ENCODE assay signal across 15 cellular contexts in genomic region chr14:101973356-101973755, GRCh38. TPM values are rescaled to one million over a fixed set of nuclear protein-coding genes. Genes with fewer than 3 reads are reported as not detected.
DNase-seq lines count a peak whose midpoint lies in the region; ATAC-seq, FAIRE-seq and TF ChIP-seq lines count a peak whose summit lies in the region.
"Had no signal": no experiment of that assay in that cellular context is flagged by ENCODE, and none has a peak within 500 bp of the region (broad histone marks: within the 10 kb centered on the region; RNA-seq: fewer than 3 reads in every experiment).

No MANE protein-coding gene starts in this region.

- H3K9me2 ChIP-seq in SK-N-SH = no peaks in the 10 kb centered on the region

- TF ChIP-seq RAD21 in SK-N-SH (IDR thresholded peaks at IDR 0.05; ENCODE audit: low read length) = no peak

- 85% methylated on average over 7 of the region's 7 CpGs for WGBS in SK-N-SH (ENCODE audit: low lambda C conversion rate)
- 91 to 95% (median 95%) methylated on average over 7 of the region's 7 CpGs for WGBS in adipose tissue, 3 donors
- 92 to 95% methylated on average over 7 of the region's 7 CpGs for WGBS in tibial nerve, 2 donors

- H3K79me2 ChIP-seq in SK-N-SH (ENCODE audit: insufficient read depth) = peaks cover 96% of the 10 kb centered on the region
- H3K79me2 ChIP-seq in keratinocyte (ENCODE audit: control insufficient read depth, insufficient read depth, low read length) = peaks cover 88% of the 10 kb centered on the region

- H3K27me3 ChIP-seq in SK-N-SH (ENCODE audit: insufficient read depth) = no peaks in the 10 kb centered on the region
- H3K27me3 ChIP-seq in keratinocyte (ENCODE audit: control insufficient read depth, extremely low read depth, insufficient read depth, low read length) = no peaks in the 10 kb centered on the region
- H3K27me3 ChIP-seq in tibial nerve = no peaks in the 10 kb centered on the region

- CTCF ChIA-PET in SK-N-SH (lab: Yijun Ruan, JAX) = interaction anchor here (0.9 to 1.3 kb wide), 3 partner anchors 12 to 340 kb away, joined by 3 to 4 read pairs (median 3); no protein-coding TSS in a partner anchor

- ATAC-seq in SK-N-SH treated with all-trans-retinoic acid at 6 μM for 48 hours = no peak
- ATAC-seq in GM19455 (IDR thresholded peaks at IDR 0.05; ENCODE audit: unreplicated experiment) = no peak
- ATAC-seq: activated CD8-positive, alpha-beta memory T cell treated with anti-CD3 and anti-CD28 coated beads, Interleukin-2, amount 10 ng/mL, durations not matched to agents 7 days and 5 days had no signal

- TF ChIP-seq EP300 in SK-N-SH (IDR thresholded peaks at IDR 0.05; ENCODE audit: borderline replicate concordance in 1 of 2, low read depth in 1 of 2, low read length in 1 of 2) (no peak), tibial nerve (IDR thresholded peaks at IDR 0.05) (no peak)

- no peak for FAIRE-seq in keratinocyte (lab: Jason Lieb, UNC)
- FAIRE-seq: colon, frontal cortex had no signal

- DNase-seq in SK-N-SH (no peak), keratinocyte (ENCODE audit: low read depth, low spot score) (no peak), tibial nerve (ENCODE audit: low spot score in 2 of 2) (no peak)
- DNase-seq in stimulated activated naive CD4-positive, alpha-beta T cell (lab: John Stamatoyannopoulos, UW) = no peak
- DNase-seq in activated CD4-positive, alpha-beta T cell treated with anti-CD3 and anti-CD28 coated beads for 4 hours = no peak
- DNase-seq: 8988T; activated CD8-positive, alpha-beta memory T cell treated with anti-CD3 and anti-CD28 coated beads, Interleukin-2, amount 10 ng/mL, durations not matched to agents 7 days and 5 days; islet precursor cell; NCI-H1417 treated with DMSO at 0.1 percent for 48 hours; NCI-H526 had no signal

- peaks cover 22 to 37% of the 10 kb centered on the region in 2 experiments for H3K36me3 ChIP-seq in SK-N-SH (replicated peaks in 1 of 2; ENCODE audit: control insufficient read depth in 1 of 2, insufficient read depth in 2 of 2, low read length in 1 of 2)
- H3K36me3 ChIP-seq in keratinocyte (ENCODE audit: control insufficient read depth in 2 of 2, extremely low read depth in 1 of 2, insufficient read depth in 2 of 2, low read length in 2 of 2) = peaks cover 7 to 23% of the 10 kb centered on the region in 2 experiments
- H3K36me3 ChIP-seq in tibial nerve = peaks cover 0 to 22% (median 0%) of the 10 kb centered on the region in 3 donors

- dilution Hi-C loops in keratinocyte (cut with MboI; ENCODE audit: extremely low pct_ligation_motif_present, low sequenced_read_pairs) = no loop called here

- no peak overlapping the region for H3K4me3 ChIP-seq in SK-N-SH (ENCODE audit: low read depth in 2 of 2, low read length in 1 of 2)
- H3K4me3 ChIP-seq in keratinocyte (ENCODE audit: control insufficient read depth in 2 of 3, extremely low read depth in 1 of 3, insufficient read depth in 2 of 3, low read depth in 1 of 3, low read length in 3 of 3) = peak overlapping the region in 1 of 3 experiments; percentile 42
- H3K4me3 ChIP-seq in tibial nerve = no peak overlapping the region

- no peaks in the 10 kb centered on the region for H3K9me1 ChIP-seq in keratinocyte (ENCODE audit: control insufficient read depth, extremely low read depth, insufficient read depth, low read length)

- peak overlapping the region; percentile 62; the same call in 1 of the 2 replicates for H3K4me2 ChIP-seq in SK-N-SH
- peak overlapping the region; percentile 97 for H3K4me2 ChIP-seq in keratinocyte (ENCODE audit: control insufficient read depth, extremely low read depth, insufficient read depth, low read depth, low read length)

- H3K9me3 ChIP-seq in SK-N-SH (no peaks in the 10 kb centered on the region), keratinocyte (ENCODE audit: control insufficient read depth, low read depth, low read length) (no peaks in the 10 kb centered on the region), tibial nerve (no peaks in the 10 kb centered on the region)

- H4K20me1 ChIP-seq in SK-N-SH (ENCODE audit: insufficient read depth) (peaks cover 53% of the 10 kb centered on the region), keratinocyte (ENCODE audit: control insufficient read depth, extremely low read depth, insufficient read depth, low read length) (no peaks in the 10 kb centered on the region)

- TF ChIP-seq CTCF in SK-N-SH (IDR thresholded peaks at IDR 0.05) = no peak
- no peak for TF ChIP-seq CTCF in keratinocyte (optimal IDR thresholded peaks at IDR 0.05 in 1 of 3, IDR thresholded peaks at IDR 0.05 in 1 of 3, conservative IDR thresholded peaks at IDR 0.05 in 1 of 3; ENCODE audit: extremely low read depth in 1 of 3, insufficient read depth in 2 of 3, low read length in 3 of 3)
- TF ChIP-seq CTCF in tibial nerve (IDR thresholded peaks at IDR 0.05) = no peak

- H3K4me1 ChIP-seq in SK-N-SH (ENCODE audit: control insufficient read depth in 1 of 2, insufficient read depth in 2 of 2, low read depth in 1 of 2, low read length in 1 of 2) (peaks cover 4 to 27% of the 10 kb centered on the region in 2 experiments), keratinocyte (ENCODE audit: control insufficient read depth, extremely low read depth, insufficient read depth, low read length) (peaks cover 34% of the 10 kb centered on the region), tibial nerve (peaks cover 0 to 67% (median 22%) of the 10 kb centered on the region in 4 donors)

- POLR2A ChIA-PET in SK-N-SH (lab: Yijun Ruan, JAX) = no interaction called here

- H3F3A ChIP-seq in SK-N-SH (replicated peaks; ENCODE audit: insufficient read depth) = peaks cover 31% of the 10 kb centered on the region

- peak overlapping the region in 1 of 2 experiments; percentile 99; a peak in 2 of 4 replicates for H3K27ac ChIP-seq in SK-N-SH (ENCODE audit: low read depth in 2 of 2, low read length in 1 of 2)
- peak overlapping the region; percentile 15 for H3K27ac ChIP-seq in adipose tissue (ENCODE audit: low read depth, low read length)
- H3K27ac ChIP-seq in keratinocyte (ENCODE audit: control insufficient read depth, insufficient read depth, low read length) = peak overlapping the region; percentile 88
- peak overlapping the region in 3 of 4 donors; percentile 34 to 80 (median 63) for H3K27ac ChIP-seq in tibial nerve

- no peak for TF ChIP-seq POLR2A in tibial nerve (IDR thresholded peaks at IDR 0.05)

- H3K9ac ChIP-seq in SK-N-SH = peak overlapping the region; percentile 66; the same call in 1 of the 2 replicates
- H3K9ac ChIP-seq in keratinocyte (ENCODE audit: control insufficient read depth, extremely low read depth, insufficient read depth, low read length) = peak overlapping the region; percentile 39

- H2AFZ ChIP-seq in SK-N-SH (ENCODE audit: low read depth) (no peak overlapping the region), keratinocyte (ENCODE audit: control insufficient read depth, low read length) (no peak overlapping the region)

TF ChIP-seq in SK-N-SH, 30 proteins besides CTCF, POLR2A, EP300 and RAD21:
- TF ChIP-seq TEAD4 (IDR thresholded peaks at IDR 0.05; ENCODE audit: borderline replicate concordance, insufficient read depth) (no peak), SIN3A (IDR thresholded peaks at IDR 0.05; ENCODE audit: borderline replicate concordance, low read depth, low read length) (no peak), TAF1 (IDR thresholded peaks at IDR 0.05; ENCODE audit: borderline replicate concordance, low read depth, low read length) (no peak)

TF ChIP-seq in SK-N-SH treated with all-trans-retinoic acid at 6 μM for 48 hours, 23 proteins besides CTCF, POLR2A, EP300 and RAD21 (continues in another document):
- TF ChIP-seq PATZ1 (CRISPR knock-in tag; IDR thresholded peaks at IDR 0.05; ENCODE audit: borderline replicate concordance) (no peak), POU6F1 (CRISPR knock-in tag; IDR thresholded peaks at IDR 0.05; ENCODE audit: borderline replicate concordance, low read depth) (no peak), ZFP30 (CRISPR knock-in tag; IDR thresholded peaks at IDR 0.05) (no peak), ZNF565 (CRISPR knock-in tag; conservative IDR thresholded peaks at IDR 0.05; ENCODE audit: low read depth) (no peak)

RNA-seq across cellular contexts. Expression of gene DYNC1H1, which starts 9.0 kb away (rescaled TPM):
- polyA plus RNA-seq in SK-N-SH (2012; rRNA removed) (110 and 140 TPM in 2 replicates), adipose tissue (100 to 1,000 TPM in 1 of 3 donors, 10 to 100 TPM in 2; 62.7 to 161 (median 92.1) TPM), keratinocyte (166 to 185 TPM (median 179 TPM) in 3 replicates)
- 78.2 and 105 TPM in 2 replicates for polyA plus RNA-seq in SK-N-SH (2012; cell fraction: cytosol; rRNA removed)
- 354 and 413 TPM in 2 replicates for polyA plus RNA-seq in SK-N-SH (2012; cell fraction: nucleus; rRNA removed)
- 369 TPM for polyA plus RNA-seq in keratinocyte (2011; ENCODE audit: low read depth)
- polyA plus RNA-seq in keratinocyte (2011; cell fraction: cytosol; rRNA removed) = 99.9 and 122 TPM in 2 replicates
- 1,037 and 1,053 TPM in 2 replicates for polyA plus RNA-seq in keratinocyte (2011; cell fraction: nucleus; rRNA removed)
- 207 and 398 TPM in 2 replicates for polyA plus RNA-seq in keratinocyte (2012; ENCODE audit: low replicate concordance)
- 553 to 1,216 TPM (median 812 TPM) in 3 replicates for polyA minus RNA-seq in keratinocyte
- polyA minus RNA-seq in keratinocyte (2011; cell fraction: cytosol; rRNA and poly(A)+ RNA removed) = 251 TPM
- 1,725 and 2,247 TPM in 2 replicates for polyA minus RNA-seq in keratinocyte (2011; cell fraction: nucleus; rRNA and poly(A)+ RNA removed)
- 100 to 1,000 TPM; 506 to 690 (median 631) TPM for total RNA-seq in tibial nerve
